8 cellular contexts compared by ENCODE assay signal in the genomic region with DNA sequence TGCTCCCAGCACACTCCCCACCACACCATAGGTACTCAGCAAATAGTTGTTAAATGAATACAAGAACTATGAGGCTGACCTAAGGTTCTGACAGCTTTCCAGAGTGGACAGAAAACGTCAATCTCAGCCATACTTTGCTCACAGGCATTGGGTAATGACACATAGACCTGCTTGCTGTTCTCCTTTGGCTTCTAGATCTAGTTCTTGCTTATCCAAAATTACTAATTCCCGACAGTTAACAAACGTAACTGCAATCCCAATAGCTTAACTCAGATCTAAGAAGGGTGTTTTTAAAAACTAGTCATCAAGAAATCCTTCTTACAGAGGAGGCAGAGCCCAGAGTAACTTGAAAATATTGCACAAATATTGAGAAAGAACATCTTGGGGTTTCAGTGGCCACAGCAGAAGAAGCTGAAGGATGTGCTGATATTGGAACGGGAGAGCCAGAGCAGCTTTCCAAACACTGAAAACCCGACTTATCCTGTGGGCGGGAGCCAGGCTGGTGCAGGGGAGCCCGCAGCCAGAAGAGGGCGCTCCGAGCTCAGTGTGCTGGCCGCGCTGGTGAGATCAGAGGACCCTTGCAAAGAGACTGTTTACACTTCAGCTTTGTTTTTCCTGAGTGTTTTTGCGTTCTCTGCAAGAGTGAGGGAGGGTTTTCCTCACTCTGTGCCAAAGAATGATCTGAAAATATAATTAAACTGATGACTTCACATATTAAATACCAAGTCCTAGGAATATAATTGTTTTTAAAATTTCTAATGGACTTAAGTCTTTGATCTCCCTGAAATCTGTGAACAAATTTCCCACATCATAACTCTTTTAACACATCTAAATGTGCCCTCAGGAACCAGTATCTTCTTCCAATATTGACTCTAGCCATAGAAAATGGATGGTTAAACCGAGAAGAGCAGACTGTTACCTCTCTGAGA. TPM values are rescaled to one million over a fixed set of nuclear protein-coding genes. Genes with fewer than 3 reads are reported as not detected.
DNase-seq lines count a peak whose midpoint lies in the region; ATAC-seq and TF ChIP-seq lines count a peak whose summit lies in the region.

No MANE protein-coding gene starts in this region.

- H3K27ac ChIP-seq in cingulate gyrus (ENCODE audit: low read depth, low read length), result peak overlapping the region; percentile 69
- no peak overlapping the region for H3K27ac ChIP-seq in left lung

- no peaks in the 10 kb centered on the region for H3K36me3 ChIP-seq in left lung

- peaks cover 0 to 5% of the 10 kb centered on the region in 2 donors for H3K27me3 ChIP-seq in left lung

- no peak overlapping the region for H3K27ac Mint-ChIP-seq in activated CD4-positive, alpha-beta T cell treated with anti-CD3 and anti-CD28 coated beads, Interleukin-2, amount 10 ng/mL, durations not matched to agents 7 days and 5 days

- no peaks in the 10 kb centered on the region for H3K9me3 ChIP-seq in left lung

- DNase-seq in GM12865 (ENCODE audit: low read depth) (peak; percentile 62), NCI-H510A (lab: John Stamatoyannopoulos, UW) (peak; percentile 6), left lung (peak; percentile 78 to 90)
- DNase-seq in activated CD4-positive, alpha-beta T cell treated with anti-CD3 and anti-CD28 coated beads, Interleukin-2, amount 10 ng/mL, durations not matched to agents 7 days and 5 days, result peak; percentile 67
- DNase-seq in stimulated activated CD4-positive, alpha-beta T cell treated with anti-CD3 and anti-CD28 coated beads, TNF-alpha, amount 100 ng/mL, for 24 hours (ENCODE audit: low read depth in 3 of 3), result peak; percentile 33 to 70 (median 51)

- H3K9me3 Mint-ChIP-seq in activated CD4-positive, alpha-beta T cell treated with anti-CD3 and anti-CD28 coated beads, Interleukin-2, amount 10 ng/mL, durations not matched to agents 7 days and 5 days, result no peaks in the 10 kb centered on the region

- peaks cover 14% of the 10 kb centered on the region for H3K27me3 Mint-ChIP-seq in activated CD4-positive, alpha-beta T cell treated with anti-CD3 and anti-CD28 coated beads, Interleukin-2, amount 10 ng/mL, durations not matched to agents 7 days and 5 days

- CTCF ChIA-PET in activated CD4-positive, alpha-beta T cell treated with anti-CD3 and anti-CD28 coated beads, Interleukin-2, amount 10 ng/mL, durations not matched to agents 7 days and 5 days (lab: Charles Lee), result interaction anchor here (0.6 to 1.9 kb wide), 12 partner anchors 12 to 503 kb away, joined by 3 to 9 read pairs (median 3); partner anchors contain the start of gene FGF1

- peaks cover 0 to 4% of the 10 kb centered on the region in 2 donors for H3K4me1 ChIP-seq in left lung

- H3K36me3 Mint-ChIP-seq in activated CD4-positive, alpha-beta T cell treated with anti-CD3 and anti-CD28 coated beads, Interleukin-2, amount 10 ng/mL, durations not matched to agents 7 days and 5 days (ENCODE audit: low read depth), result no peaks in the 10 kb centered on the region

- no peaks in the 10 kb centered on the region for H3K4me1 Mint-ChIP-seq in activated CD4-positive, alpha-beta T cell treated with anti-CD3 and anti-CD28 coated beads, Interleukin-2, amount 10 ng/mL, durations not matched to agents 7 days and 5 days

- TF ChIP-seq CTCF in GM12865 (IDR thresholded peaks at IDR 0.05; ENCODE audit: insufficient read depth, low read depth, low read length, missing control alignments) (peak; percentile 96), left lung (IDR thresholded peaks at IDR 0.05) (peak; percentile 97 to 98)

- H3K4me3 ChIP-seq in GM12865 (ENCODE audit: low read depth, low read length) (no peak overlapping the region), left lung (no peak overlapping the region)

- ATAC-seq in HG03045 (IDR thresholded peaks at IDR 0.05; ENCODE audit: unreplicated experiment) (peak; percentile 62), left lung (peak; percentile 99), GM21528 (IDR thresholded peaks at IDR 0.05; ENCODE audit: low FRiP score, unreplicated experiment) (no peak)

- intact Hi-C loops in left lung (cut with DNase I), result loop anchor here in 1 of 2 donors (5.0 kb wide), 1 partner anchor 42 kb away; no protein-coding TSS in a partner anchor

- no peak overlapping the region for H3K4me3 Mint-ChIP-seq in activated CD4-positive, alpha-beta T cell treated with anti-CD3 and anti-CD28 coated beads, Interleukin-2, amount 10 ng/mL, durations not matched to agents 7 days and 5 days

- POLR2A ChIA-PET in activated CD4-positive, alpha-beta T cell treated with anti-CD3 and anti-CD28 coated beads, Interleukin-2, amount 10 ng/mL, durations not matched to agents 7 days and 5 days (lab: Charles Lee), result no interaction called here

RNA-seq across cellular contexts. Expression of gene FGF1, which starts 30.3 kb away (rescaled TPM):
- total RNA-seq in activated CD4-positive, alpha-beta T cell treated with anti-CD3 and anti-CD28 coated beads, Interleukin-2, amount 10 ng/mL, durations not matched to agents 7 days and 5 days, result not detected
- 1 to 10 TPM in 1 of 2 donors, under 1 TPM in 1; 0.41 to 1.2 TPM for total RNA-seq in left lung

Comparison
In these comparisons a context has a peak if more than half of its experiments do, and no peak if none do; other contexts are left out.
1. DNase-seq: peak in every context shown above with its lines; median percentile 84 in left lung; 67 in activated CD4-positive, alpha-beta T cell treated with anti-CD3 and anti-CD28 coated beads, Interleukin-2, amount 10 ng/mL, durations not matched to agents 7 days and 5 days; 62 in GM12865; 51 in stimulated activated CD4-positive, alpha-beta T cell treated with anti-CD3 and anti-CD28 coated beads, TNF-alpha, amount 100 ng/mL, for 24 hours; 6 in NCI-H510A.